In the genomic region with DNA sequence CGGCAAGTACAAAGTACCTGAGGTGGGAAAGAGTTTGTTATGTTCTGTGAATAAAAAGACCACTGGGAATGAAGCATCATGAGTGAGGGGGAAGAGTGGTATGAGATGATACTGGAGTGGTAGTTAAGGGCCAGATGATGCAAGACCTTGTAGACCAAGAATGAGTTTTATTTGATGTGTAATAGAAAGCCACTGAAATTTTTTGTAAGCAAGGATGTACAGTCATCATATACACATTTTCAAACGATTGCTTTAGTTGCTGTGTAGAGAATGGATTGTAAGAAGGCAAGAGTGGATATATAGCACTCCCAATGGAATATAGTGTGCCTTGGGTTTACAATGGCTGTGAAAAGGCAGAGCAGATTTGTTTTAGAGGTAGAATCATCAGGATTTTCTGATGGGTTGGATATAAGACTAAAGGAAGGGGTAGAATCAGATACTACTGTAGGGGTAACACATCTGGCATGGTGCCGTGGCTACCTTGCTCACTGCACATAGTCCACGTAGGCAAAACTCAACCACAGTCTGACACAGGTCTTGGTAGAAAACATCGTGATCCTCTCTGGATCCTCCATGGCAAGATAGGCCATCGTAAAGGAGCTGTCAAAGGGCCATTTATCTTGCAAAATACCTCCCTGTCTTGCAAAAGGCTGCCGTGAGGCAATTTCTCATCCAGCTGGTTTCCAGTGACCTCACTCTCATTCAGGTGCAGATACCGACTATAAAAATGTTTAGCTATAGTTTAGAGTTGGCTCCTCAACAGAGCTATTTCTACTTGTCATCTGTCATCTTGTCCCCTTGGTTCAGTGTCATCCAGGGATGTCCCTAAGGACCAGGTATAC, we compare ENCODE assay signal across 10 cellular contexts. TPM values are rescaled to one million over a fixed set of nuclear protein-coding genes. Genes with fewer than 3 reads are reported as not detected.
DNase-seq lines count a peak whose midpoint lies in the region; ATAC-seq, FAIRE-seq and TF ChIP-seq lines count a peak whose summit lies in the region.
"Had no signal": no experiment of that assay in that cellular context is flagged by ENCODE, and none has a peak within 500 bp of the region (broad histone marks: within the 10 kb centered on the region; RNA-seq: fewer than 3 reads in every experiment).

No MANE protein-coding gene starts in this region.

- TF ChIP-seq CTCF in D721Med (IDR thresholded peaks at IDR 0.05; ENCODE audit: insufficient read depth, missing control alignments): no peak

- H3K36me3 ChIP-seq in CD4-positive, CD25-positive, alpha-beta regulatory T cell (ENCODE audit: control insufficient read depth, insufficient read depth, low read length): peaks cover 10% of the 10 kb centered on the region

- H3K27ac Mint-ChIP-seq in CD4-positive, CD25-positive, alpha-beta regulatory T cell: peak overlapping the region in 2 of 3 donors; percentile 15
- peak overlapping the region; percentile 62 for H3K27ac Mint-ChIP-seq in activated naive CD8-positive, alpha-beta T cell

- no peak for FAIRE-seq in D721Med (lab: Jason Lieb, UNC)

- DNase-seq in CD4-positive, CD25-positive, alpha-beta regulatory T cell: no peak
- DNase-seq in HCEC 1CT (peak; percentile 82), kidney tubule cell (ENCODE audit: low spot score) (peak; percentile 42), D721Med (ENCODE audit: insufficient read length, low spot score) (no peak), NCI-H2196 treated with DMSO at 0.1 percent for 48 hours (lab: John Stamatoyannopoulos, UW; ENCODE audit: unreplicated experiment) (no peak)
- DNase-seq: DMS153, NCI-H82 had no signal

- H3K27ac ChIP-seq in CD4-positive, CD25-positive, alpha-beta regulatory T cell (ENCODE audit: insufficient read depth, low read length, poor library complexity, severe bottlenecking): no peak overlapping the region

- H3K9me3 ChIP-seq in CD4-positive, CD25-positive, alpha-beta regulatory T cell (ENCODE audit: control insufficient read depth in 2 of 2, low read length in 2 of 2): no peaks in the 10 kb centered on the region

- H3K27me3 ChIP-seq in CD4-positive, CD25-positive, alpha-beta regulatory T cell (ENCODE audit: control insufficient read depth, insufficient read depth, low read length): no peaks in the 10 kb centered on the region

- H3K4me3 Mint-ChIP-seq in CD4-positive, CD25-positive, alpha-beta regulatory T cell: no peak overlapping the region
- H3K4me3 Mint-ChIP-seq in activated naive CD8-positive, alpha-beta T cell: no peak overlapping the region

- ATAC-seq in CD4-positive, CD25-positive, alpha-beta regulatory T cell (ENCODE audit: low read depth in 2 of 2): no peak
- ATAC-seq in HG03520 (IDR thresholded peaks at IDR 0.05; ENCODE audit: unreplicated experiment): no peak
- no peak for ATAC-seq in GM18870 (IDR thresholded peaks at IDR 0.05; ENCODE audit: unreplicated experiment)

- no peaks in the 10 kb centered on the region for H3K27me3 Mint-ChIP-seq in CD4-positive, CD25-positive, alpha-beta regulatory T cell
- H3K27me3 Mint-ChIP-seq in activated naive CD8-positive, alpha-beta T cell: no peaks in the 10 kb centered on the region

- peaks cover 16 to 27% (median 23%) of the 10 kb centered on the region in 4 donors for H3K4me1 Mint-ChIP-seq in CD4-positive, CD25-positive, alpha-beta regulatory T cell
- H3K4me1 Mint-ChIP-seq in activated naive CD8-positive, alpha-beta T cell (ENCODE audit: low read depth): peaks cover 23% of the 10 kb centered on the region

- no peak overlapping the region for H3K4me3 ChIP-seq in CD4-positive, CD25-positive, alpha-beta regulatory T cell (ENCODE audit: low read depth, low read length)

- peaks cover 0 to 3% (median 0%) of the 10 kb centered on the region in 7 donors for H3K9me3 Mint-ChIP-seq in CD4-positive, CD25-positive, alpha-beta regulatory T cell
- H3K9me3 Mint-ChIP-seq in activated naive CD8-positive, alpha-beta T cell (ENCODE audit: low read depth): no peaks in the 10 kb centered on the region

- H3K36me3 Mint-ChIP-seq in CD4-positive, CD25-positive, alpha-beta regulatory T cell: peaks cover 20% of the 10 kb centered on the region
- H3K36me3 Mint-ChIP-seq in activated naive CD8-positive, alpha-beta T cell: peaks cover 8% of the 10 kb centered on the region

- peaks cover 4% of the 10 kb centered on the region for H3K4me1 ChIP-seq in CD4-positive, CD25-positive, alpha-beta regulatory T cell (ENCODE audit: control insufficient read depth, insufficient read depth, low read length, poor library complexity, severe bottlenecking)

RNA-seq across cellular contexts. Expression of gene TIFA, which starts 14.8 kb away (rescaled TPM):
- 32.1 TPM for total RNA-seq in CD4-positive, CD25-positive, alpha-beta regulatory T cell
- 10 to 100 TPM; 51.3 to 82.3 (median 63.9) TPM for polyA plus RNA-seq in CD4-positive, CD25-positive, alpha-beta regulatory T cell

RNA-seq across cellular contexts. Expression of gene ALPK1, which starts 26.3 kb away (rescaled TPM):
- 6.2 TPM for total RNA-seq in CD4-positive, CD25-positive, alpha-beta regulatory T cell
- 1 to 10 TPM in 2 of 4 donors, under 1 TPM in 2; 0.23 to 1.4 (median 0.69) TPM for polyA plus RNA-seq in CD4-positive, CD25-positive, alpha-beta regulatory T cell

RNA-seq across cellular contexts. Expression of gene AP1AR, which starts 39.3 kb away (rescaled TPM):
- 10.9 TPM for total RNA-seq in CD4-positive, CD25-positive, alpha-beta regulatory T cell
- polyA plus RNA-seq in CD4-positive, CD25-positive, alpha-beta regulatory T cell: 10 to 100 TPM; 19.2 to 20.7 (median 19.6) TPM

Comparison
In these comparisons a context has a peak if more than half of its experiments do, and no peak if none do; other contexts are left out.
1. DNase-seq: peak in HCEC 1CT (single experiment) and kidney tubule cell (single experiment); none in CD4-positive, CD25-positive, alpha-beta regulatory T cell (0 of 3), D721Med (single experiment) and NCI-H2196 treated with DMSO at 0.1 percent for 48 hours (single experiment).